ENCODE assay signal across 25 cellular contexts in the genomic region with DNA sequence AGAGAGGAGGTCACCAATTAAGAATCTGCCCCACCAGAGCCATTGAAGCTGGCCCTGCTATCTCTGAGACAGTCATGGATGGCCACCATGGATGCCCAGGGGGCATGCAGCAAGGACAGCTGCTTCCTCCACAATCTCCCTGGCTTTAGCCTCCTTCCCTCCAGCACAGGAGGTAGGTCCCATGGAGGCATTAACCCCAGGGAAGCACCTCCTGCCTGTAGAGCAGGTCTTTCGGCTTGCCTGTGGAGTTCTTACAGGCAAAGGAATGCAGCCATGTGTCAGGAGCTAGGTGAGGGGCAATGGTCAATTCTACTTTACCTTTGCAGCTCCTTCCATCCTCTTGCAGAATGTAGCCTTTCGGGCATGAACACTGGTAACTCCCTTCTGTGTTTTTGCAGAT.
"Had no signal": no experiment of that assay in that cellular context is flagged by ENCODE, and none has a peak within 500 bp of the region (broad histone marks: within the 10 kb centered on the region; RNA-seq: fewer than 3 reads in every experiment).

No MANE protein-coding gene starts in this region.

- H3K4me3 ChIP-seq: adrenal gland, esophagus muscularis mucosa, right atrium auricular region, testis, transverse colon had no signal

- H3K27me3 Mint-ChIP-seq: activated CD4-positive, alpha-beta T cell treated with anti-CD3 and anti-CD28 coated beads for 36 hours; activated naive CD8-positive, alpha-beta T cell; T-cell had no signal

- H3K27me3 ChIP-seq: adrenal gland, brain microvascular endothelial cell, esophagus muscularis mucosa, right atrium auricular region, testis, transverse colon had no signal

- H3K36me3 Mint-ChIP-seq: activated CD8-positive, alpha-beta memory T cell treated with anti-CD3 and anti-CD28 coated beads, Interleukin-2, amount 10 ng/mL, durations not matched to agents 7 days and 5 days; activated naive CD8-positive, alpha-beta T cell; naive thymus-derived CD4-positive, alpha-beta T cell; T-cell had no signal

- H3K4me1 Mint-ChIP-seq: activated CD4-positive, alpha-beta T cell treated with anti-CD3 and anti-CD28 coated beads for 36 hours; activated CD8-positive, alpha-beta memory T cell treated with anti-CD3 and anti-CD28 coated beads, Interleukin-2, amount 10 ng/mL, durations not matched to agents 7 days and 5 days; T-cell had no signal

- DNase-seq: activated CD4-positive, alpha-beta T cell treated with anti-CD3 and anti-CD28 coated beads for 36 hours; activated CD4-positive, CD25-positive, alpha-beta regulatory T cell; activated CD8-positive, alpha-beta memory T cell treated with anti-CD3 and anti-CD28 coated beads, Interleukin-2, amount 10 ng/mL, durations not matched to agents 7 days and 5 days; activated CD8-positive, alpha-beta T cell treated with anti-CD3 and anti-CD28 coated beads, Interleukin-2, amount 10 ng/mL, durations not matched to agents 7 days and 5 days; activated naive CD4-positive, alpha-beta T cell treated with Interleukin-2 at 50 U/mL for 16 hours; activated T-cell treated with anti-CD3 and anti-CD28 coated beads, Interleukin-2, amount 50 U/mL, for 48 hours; adrenal gland; brain microvascular endothelial cell; caudate nucleus; cortex of kidney; endodermal cell; mammary epithelial cell; midbrain; naive thymus-derived CD4-positive, alpha-beta T cell; occipital lobe; stimulated activated CD4-positive, alpha-beta T cell treated with anti-CD3 and anti-CD28 coated beads, Interleukin-15, amount 100 ng/mL, for 24 hours; stimulated activated naive CD4-positive, alpha-beta T cell treated with Interleukin-2 at 50 U/mL for 16 hours; T-cell; testis; transverse colon had no signal

- H3K27ac Mint-ChIP-seq: activated CD4-positive, alpha-beta T cell treated with anti-CD3 and anti-CD28 coated beads for 36 hours; activated CD8-positive, alpha-beta memory T cell treated with anti-CD3 and anti-CD28 coated beads, Interleukin-2, amount 10 ng/mL, durations not matched to agents 7 days and 5 days; activated CD8-positive, alpha-beta T cell treated with anti-CD3 and anti-CD28 coated beads, Interleukin-2, amount 10 ng/mL, durations not matched to agents 7 days and 5 days; activated naive CD8-positive, alpha-beta T cell; endodermal cell; naive thymus-derived CD4-positive, alpha-beta T cell; T-cell; T-helper 2 cell treated with Interferon-gamma antibody and Interleukin-4, amounts not matched to agents 5 μg/mL and 100 μg/mL, for 36 hours had no signal

- H3K9me3 ChIP-seq: adrenal gland, esophagus muscularis mucosa, right atrium auricular region, testis, transverse colon had no signal

- H3K27ac ChIP-seq: adrenal gland, brain microvascular endothelial cell, esophagus muscularis mucosa, right atrium auricular region, testis, transverse colon had no signal

- ATAC-seq: activated CD4-positive, alpha-beta T cell treated with anti-CD3 and anti-CD28 coated beads for 36 hours; activated CD8-positive, alpha-beta memory T cell treated with anti-CD3 and anti-CD28 coated beads, Interleukin-2, amount 10 ng/mL, durations not matched to agents 7 days and 5 days; activated CD8-positive, alpha-beta T cell treated with anti-CD3 and anti-CD28 coated beads, Interleukin-2, amount 10 ng/mL, durations not matched to agents 7 days and 5 days; naive thymus-derived CD4-positive, alpha-beta T cell; T-cell had no signal

- H3K9me3 Mint-ChIP-seq: endodermal cell; naive thymus-derived CD4-positive, alpha-beta T cell; neural crest cell; T-cell; T-helper 2 cell treated with Interferon-gamma antibody and Interleukin-4, amounts not matched to agents 5 μg/mL and 100 μg/mL, for 36 hours had no signal

- H3K4me1 ChIP-seq: adrenal gland, esophagus muscularis mucosa, right atrium auricular region, testis, transverse colon had no signal

- H3K4me3 Mint-ChIP-seq: activated CD4-positive, alpha-beta T cell treated with anti-CD3 and anti-CD28 coated beads for 36 hours; activated CD8-positive, alpha-beta memory T cell treated with anti-CD3 and anti-CD28 coated beads, Interleukin-2, amount 10 ng/mL, durations not matched to agents 7 days and 5 days; activated CD8-positive, alpha-beta T cell treated with anti-CD3 and anti-CD28 coated beads, Interleukin-2, amount 10 ng/mL, durations not matched to agents 7 days and 5 days; activated naive CD8-positive, alpha-beta T cell; endodermal cell; naive thymus-derived CD4-positive, alpha-beta T cell; neural crest cell; T-cell; T-helper 2 cell treated with Interferon-gamma antibody and Interleukin-4, amounts not matched to agents 5 μg/mL and 100 μg/mL, for 36 hours had no signal
